ENCODE assay signal across 33 cellular contexts in the genomic region with DNA sequence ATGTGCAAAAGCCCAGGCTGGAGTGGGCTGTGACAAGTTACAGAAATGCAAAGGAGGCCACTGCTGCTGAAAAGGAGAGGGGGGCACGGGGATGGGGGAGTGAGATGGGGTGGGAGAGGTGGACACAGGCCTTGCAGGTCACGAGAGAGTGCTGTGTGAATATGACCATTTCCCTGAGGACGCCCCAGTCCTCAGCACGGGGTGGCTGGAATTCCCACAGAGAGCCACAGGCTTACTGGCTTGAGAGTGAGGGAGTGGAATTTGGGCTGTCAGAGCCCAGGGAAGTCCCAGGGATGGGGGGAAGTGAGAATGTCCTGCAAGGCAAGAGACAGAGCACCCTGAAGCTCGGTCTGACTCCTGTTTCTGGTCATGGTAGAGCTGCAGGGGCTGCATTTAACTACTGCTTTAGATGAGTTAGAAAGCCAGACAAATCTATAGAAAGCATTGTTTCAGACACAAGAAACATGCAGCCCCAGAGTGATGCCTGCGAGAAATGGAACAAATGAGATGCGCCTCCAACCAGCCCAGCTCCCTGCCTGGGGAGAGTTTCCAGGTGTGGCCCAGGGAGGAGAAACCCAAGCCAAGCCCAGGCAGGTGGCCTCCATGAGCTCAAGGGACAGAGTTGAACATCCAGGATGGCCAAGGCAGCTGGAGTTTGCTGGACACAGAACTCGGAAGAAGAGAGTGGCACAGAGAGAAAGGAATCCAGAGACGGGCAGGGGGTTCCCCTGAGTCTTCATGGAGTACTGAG. TPM values are rescaled to one million over a fixed set of nuclear protein-coding genes. Genes with fewer than 3 reads are reported as not detected.
DNase-seq lines count a peak whose midpoint lies in the region; ATAC-seq and TF ChIP-seq lines count a peak whose summit lies in the region.
"Had no signal": no experiment of that assay in that cellular context is flagged by ENCODE, and none has a peak within 500 bp of the region (broad histone marks: within the 10 kb centered on the region; RNA-seq: fewer than 3 reads in every experiment).

No MANE protein-coding gene starts in this region.

- DNase-seq in activated CD4-positive, alpha-beta T cell treated with anti-CD3 and anti-CD28 coated beads, Interleukin-2, amount 10 ng/mL, durations not matched to agents 7 days and 5 days, result peak; percentile 4
- DNase-seq in activated CD4-positive, alpha-beta T cell treated with anti-CD3 and anti-CD28 coated beads for 1 hour, result no peak
- DNase-seq in H7 (peak; percentile 39), islet precursor cell (peak; percentile 35), sigmoid colon (peak; percentile 30), NCI-H2029 (lab: John Stamatoyannopoulos, UW) (no peak), NCI-H510A (lab: John Stamatoyannopoulos, UW) (no peak), mucosa of descending colon (no peak)
- DNase-seq: activated CD4-positive, alpha-beta T cell treated with anti-CD3 and anti-CD28 coated beads, Interleukin-2, amount 50 U/mL, for 48 hours; activated naive CD8-positive, alpha-beta T cell treated with anti-CD3 and anti-CD28 coated beads for 36 hours; activated T-cell treated with anti-CD3 and anti-CD28 coated beads for 4 hours; anterior cingulate cortex; C1 segment of cervical spinal cord; effector memory CD4-positive, alpha-beta T cell; glutamatergic neuron; MM.1S; naive B cell; NCI-H2029 treated with DMSO at 0.1 percent for 48 hours; NCI-H69; occipital lobe; Right ventricle myocardium superior; stimulated activated CD4-positive, alpha-beta T cell treated with anti-CD3 and anti-CD28 coated beads, Interleukin-2, amount 100 ng/mL, for 24 hours; stimulated activated naive CD8-positive, alpha-beta T cell treated with anti-CD3 and anti-CD28 coated beads, Interleukin-15, Interleukin-2, amounts not matched to agents 100 U/mL and 50 U/mL, for 24 hours; T-helper 2 cell had no signal

- CTCF ChIA-PET in activated CD4-positive, alpha-beta T cell treated with anti-CD3 and anti-CD28 coated beads, Interleukin-2, amount 10 ng/mL, durations not matched to agents 7 days and 5 days (lab: Charles Lee), result no interaction called here

- peaks cover 10% of the 10 kb centered on the region for H3K9me3 Mint-ChIP-seq in activated CD4-positive, alpha-beta T cell treated with anti-CD3 and anti-CD28 coated beads, Interleukin-2, amount 10 ng/mL, durations not matched to agents 7 days and 5 days

- 77 to 79% methylated on average over 9 of the region's 9 CpGs for WGBS in sigmoid colon, 2 donors

- ATAC-seq in mucosa of descending colon, result no peak
- ATAC-seq: SK-N-SH treated with all-trans-retinoic acid at 6 μM for 48 hours; stimulated activated naive CD8-positive, alpha-beta T cell treated with anti-CD3 and anti-CD28 coated beads, Interleukin-15, Interleukin-2, amounts not matched to agents 100 U/mL and 50 U/mL, for 24 hours had no signal

- peaks cover 0 to 2% (median 1%) of the 10 kb centered on the region in 4 donors for H3K9me3 ChIP-seq in sigmoid colon
- H3K9me3 ChIP-seq in mucosa of descending colon, result no peaks in the 10 kb centered on the region
- H3K9me3 ChIP-seq: HAP-1 had no signal

- no peak for TF ChIP-seq EP300 in sigmoid colon (IDR thresholded peaks at IDR 0.05)

- H3K4me1 Mint-ChIP-seq in activated CD4-positive, alpha-beta T cell treated with anti-CD3 and anti-CD28 coated beads, Interleukin-2, amount 10 ng/mL, durations not matched to agents 7 days and 5 days, result no peaks in the 10 kb centered on the region
- H3K4me1 Mint-ChIP-seq: activated naive CD8-positive, alpha-beta T cell treated with anti-CD3 and anti-CD28 coated beads for 36 hours; mesothelial cell of epicardium; naive B cell had no signal

- no peaks in the 10 kb centered on the region for H3K36me3 ChIP-seq in H7 (replicated peaks; ENCODE audit: control insufficient read depth, insufficient read depth, low read length)
- no peaks in the 10 kb centered on the region for H3K36me3 ChIP-seq in sigmoid colon
- no peaks in the 10 kb centered on the region for H3K36me3 ChIP-seq in mucosa of descending colon (ENCODE audit: low read depth)
- H3K36me3 ChIP-seq: breast epithelium, HAP-1, thoracic aorta had no signal

- H3K4me3 ChIP-seq in H7 (ENCODE audit: insufficient read depth, low read depth, low read length) (no peak overlapping the region), sigmoid colon (no peak overlapping the region), mucosa of descending colon (no peak overlapping the region)
- H3K4me3 ChIP-seq: breast epithelium, HAP-1, smooth muscle cell, thoracic aorta had no signal

- no peak overlapping the region for H3K27ac Mint-ChIP-seq in activated CD4-positive, alpha-beta T cell treated with anti-CD3 and anti-CD28 coated beads, Interleukin-2, amount 10 ng/mL, durations not matched to agents 7 days and 5 days
- H3K27ac Mint-ChIP-seq: activated naive CD8-positive, alpha-beta T cell treated with anti-CD3 and anti-CD28 coated beads for 36 hours; activated T-helper 2 cell treated with anti-CD3 and anti-CD28 coated beads, Interferon-gamma antibody, Interleukin-2, Interleukin-4, amounts not matched to agents 10 μg/mL and 5 μg/mL and 100 μg/mL, durations not matched to agents 14 hours and 24 hours and 36 hours; mesothelial cell of epicardium had no signal

- POLR2A ChIA-PET in activated CD4-positive, alpha-beta T cell treated with anti-CD3 and anti-CD28 coated beads, Interleukin-2, amount 10 ng/mL, durations not matched to agents 7 days and 5 days (lab: Charles Lee), result no interaction called here

- H3K27me3 ChIP-seq in H7 (ENCODE audit: control insufficient read depth, insufficient read depth, low read length) (no peaks in the 10 kb centered on the region), sigmoid colon (peaks cover 0 to 27% (median 22%) of the 10 kb centered on the region in 3 donors)

- no peak overlapping the region for H3K4me3 Mint-ChIP-seq in activated CD4-positive, alpha-beta T cell treated with anti-CD3 and anti-CD28 coated beads, Interleukin-2, amount 10 ng/mL, durations not matched to agents 7 days and 5 days
- H3K4me3 Mint-ChIP-seq: activated naive CD8-positive, alpha-beta T cell treated with anti-CD3 and anti-CD28 coated beads for 36 hours; mesothelial cell of epicardium; naive B cell had no signal

- intact Hi-C loops in sigmoid colon (cut with DNase I), result no loop called here
- intact Hi-C loops in mucosa of descending colon (cut with DNase I, micrococcal nuclease), result no loop called here

- H3K27me3 Mint-ChIP-seq in activated CD4-positive, alpha-beta T cell treated with anti-CD3 and anti-CD28 coated beads, Interleukin-2, amount 10 ng/mL, durations not matched to agents 7 days and 5 days, result peaks cover 50% of the 10 kb centered on the region

- no peak overlapping the region for H3K27ac ChIP-seq in sigmoid colon
- H3K27ac ChIP-seq: 22Rv1, breast epithelium, epithelial cell of prostate, thoracic aorta had no signal

- H3K4me1 ChIP-seq in sigmoid colon (no peaks in the 10 kb centered on the region), mucosa of descending colon (ENCODE audit: low read depth) (no peaks in the 10 kb centered on the region)
- H3K4me1 ChIP-seq: breast epithelium had no signal

- no peaks in the 10 kb centered on the region for H3K36me3 Mint-ChIP-seq in activated CD4-positive, alpha-beta T cell treated with anti-CD3 and anti-CD28 coated beads, Interleukin-2, amount 10 ng/mL, durations not matched to agents 7 days and 5 days (ENCODE audit: low read depth)
- H3K36me3 Mint-ChIP-seq: mesothelial cell of epicardium had no signal

- TF ChIP-seq CTCF in sigmoid colon (IDR thresholded peaks at IDR 0.05) (no peak), mucosa of descending colon (IDR thresholded peaks at IDR 0.05) (no peak)

- no peak for TF ChIP-seq POLR2A in sigmoid colon (IDR thresholded peaks at IDR 0.05)

RNA-seq across cellular contexts. Expression of a gene that starts 30.5 kb away (rescaled TPM):
- 10 to 100 TPM; 28.7 to 30.7 TPM for total RNA-seq in activated CD4-positive, alpha-beta T cell treated with anti-CD3 and anti-CD28 coated beads, Interleukin-2, amount 10 ng/mL, durations not matched to agents 7 days and 5 days
- 30.9 and 33.8 TPM in 2 replicates for total RNA-seq in H7 (2014; rRNA removed; shearing (Covaris generic))
- total RNA-seq in sigmoid colon (10 to 100 TPM; 22.9 to 65.1 (median 46.0) TPM), mucosa of descending colon (10 to 100 TPM; 26.8 to 41.6 (median 30.8) TPM)
- 10 to 100 TPM; 10.6 to 26.5 (median 16.8) TPM for polyA plus RNA-seq in sigmoid colon

Comparison
In these comparisons a context has a peak if more than half of its experiments do, and no peak if none do; other contexts are left out.
1. DNase-seq: peak in activated CD4-positive, alpha-beta T cell treated with anti-CD3 and anti-CD28 coated beads, Interleukin-2, amount 10 ng/mL, durations not matched to agents 7 days and 5 days (single experiment), H7 (single experiment), islet precursor cell (single experiment) and sigmoid colon (single experiment); none in activated CD4-positive, alpha-beta T cell treated with anti-CD3 and anti-CD28 coated beads for 1 hour (single experiment), NCI-H2029 (single experiment), NCI-H510A (single experiment) and mucosa of descending colon (0 of 3).